In genomic region chr20:47605673-47606413, GRCh38 we compare ENCODE assay signal across 17 cellular contexts.
DNase-seq lines count a peak whose midpoint lies in the region; ATAC-seq and TF ChIP-seq lines count a peak whose summit lies in the region.
"Had no signal": no experiment of that assay in that cellular context is flagged by ENCODE, and none has a peak within 500 bp of the region (broad histone marks: within the 10 kb centered on the region; RNA-seq: fewer than 3 reads in every experiment).

No MANE protein-coding gene starts in this region.

- H3K27ac Mint-ChIP-seq in natural killer cell treated with Interleukin-12 subunit alpha and Interleukin-12 subunit beta and Interleukin-15 and Interleukin-18, amount 100 ng/mL, for 72 hours: peak overlapping the region; percentile 86 to 91
- no peak overlapping the region for H3K27ac Mint-ChIP-seq in natural killer cell
- peak overlapping the region; percentile 98 for H3K27ac Mint-ChIP-seq in activated naive CD8-positive, alpha-beta T cell treated with anti-CD3 and anti-CD28 coated beads for 36 hours
- peak overlapping the region; percentile 94 to 99 for H3K27ac Mint-ChIP-seq in stimulated activated naive CD8-positive, alpha-beta T cell treated with anti-CD3 and anti-CD28 coated beads, Interleukin-15, amount 100 ng/mL, for 72 hours

- H3K9me3 ChIP-seq in Loucy (ENCODE audit: insufficient read depth, low read depth, low read length): no peaks in the 10 kb centered on the region

- peaks cover 48% of the 10 kb centered on the region in 2 donors for H3K4me1 Mint-ChIP-seq in natural killer cell treated with Interleukin-12 subunit alpha and Interleukin-12 subunit beta and Interleukin-15 and Interleukin-18, amount 100 ng/mL, for 72 hours (ENCODE audit: low read depth in 2 of 2)
- peaks cover 42 to 44% of the 10 kb centered on the region in 2 donors for H3K4me1 Mint-ChIP-seq in natural killer cell
- peaks cover 78% of the 10 kb centered on the region for H3K4me1 Mint-ChIP-seq in activated naive CD8-positive, alpha-beta T cell treated with anti-CD3 and anti-CD28 coated beads for 36 hours
- peaks cover 91% of the 10 kb centered on the region for H3K4me1 Mint-ChIP-seq in stimulated activated naive CD8-positive, alpha-beta T cell treated with anti-CD3 and anti-CD28 coated beads, Interleukin-15, amount 100 ng/mL, for 72 hours

- TF ChIP-seq CTCF in natural killer cell (IDR thresholded peaks at IDR 0.05) (no peak), Loucy (conservative IDR thresholded peaks at IDR 0.05; ENCODE audit: low read length) (no peak)

- no peak overlapping the region for H3K4me3 ChIP-seq in Loucy (ENCODE audit: low read length, poor library complexity, severe bottlenecking)
- H3K4me3 ChIP-seq: smooth muscle cell had no signal

- H3K36me3 ChIP-seq in Loucy (ENCODE audit: insufficient read depth, low read length): no peaks in the 10 kb centered on the region

- peaks cover 24% of the 10 kb centered on the region; the same call in 1 of the 2 replicates for H3K79me2 ChIP-seq in Loucy (ENCODE audit: insufficient read depth, low read length)

- no peaks in the 10 kb centered on the region for H4K20me1 ChIP-seq in Loucy (ENCODE audit: insufficient read depth, low read length, poor library complexity, severe bottlenecking)

- H2AFZ ChIP-seq in Loucy (ENCODE audit: low read length): no peak overlapping the region
- H2AFZ ChIP-seq: parathyroid adenoma had no signal

- peaks cover 36% of the 10 kb centered on the region for H3K4me1 ChIP-seq in Loucy (ENCODE audit: insufficient read depth, low read length, poor library complexity, severe bottlenecking)

- intact Hi-C loops in natural killer cell (cut with micrococcal nuclease): no loop called here

- no peaks in the 10 kb centered on the region for H3F3A ChIP-seq in Loucy (ENCODE audit: low read depth)

- DNase-seq in natural killer cell treated with Interleukin-12 subunit alpha and Interleukin-12 subunit beta and Interleukin-15 and Interleukin-18, amount 100 ng/mL, for 72 hours (ENCODE audit: low spot score): no peak
- no peak for DNase-seq in natural killer cell
- DNase-seq in activated naive CD8-positive, alpha-beta T cell treated with anti-CD3 and anti-CD28 coated beads for 36 hours: no peak
- DNase-seq in stimulated activated naive CD8-positive, alpha-beta T cell treated with anti-CD3 and anti-CD28 coated beads, Interleukin-15, amount 100 ng/mL, for 72 hours: no peak
- no peak for DNase-seq in NOMO-1 treated with DMSO at 0.1 percent for 48 hours (lab: John Stamatoyannopoulos, UW; ENCODE audit: unreplicated experiment)
- no peak for DNase-seq in left lobe of liver (ENCODE audit: low spot score)
- no peak for DNase-seq in Ammon's horn (ENCODE audit: low spot score)
- DNase-seq: amygdala; C1 segment of cervical spinal cord; cerebellar nuclear complex; NCI-H2171 treated with DMSO at 0.1 percent for 48 hours; NK-92 treated with Interleukin-12 subunit alpha and Interleukin-12 subunit beta, amount 100 ng/mL, for 24 hours; T-helper 9 cell had no signal

- H3K27me3 Mint-ChIP-seq in natural killer cell treated with Interleukin-12 subunit alpha and Interleukin-12 subunit beta and Interleukin-15 and Interleukin-18, amount 100 ng/mL, for 72 hours: no peaks in the 10 kb centered on the region
- no peaks in the 10 kb centered on the region for H3K27me3 Mint-ChIP-seq in natural killer cell (ENCODE audit: low read depth in 2 of 2)
- no peaks in the 10 kb centered on the region for H3K27me3 Mint-ChIP-seq in activated naive CD8-positive, alpha-beta T cell treated with anti-CD3 and anti-CD28 coated beads for 36 hours
- H3K27me3 Mint-ChIP-seq in stimulated activated naive CD8-positive, alpha-beta T cell treated with anti-CD3 and anti-CD28 coated beads, Interleukin-15, amount 100 ng/mL, for 72 hours: no peaks in the 10 kb centered on the region

- peak overlapping the region; percentile 4 for H3K4me3 Mint-ChIP-seq in natural killer cell treated with Interleukin-12 subunit alpha and Interleukin-12 subunit beta and Interleukin-15 and Interleukin-18, amount 100 ng/mL, for 72 hours
- no peak overlapping the region for H3K4me3 Mint-ChIP-seq in natural killer cell
- peak overlapping the region; percentile 6 for H3K4me3 Mint-ChIP-seq in activated naive CD8-positive, alpha-beta T cell treated with anti-CD3 and anti-CD28 coated beads for 36 hours
- peak overlapping the region; percentile 52 to 54 for H3K4me3 Mint-ChIP-seq in stimulated activated naive CD8-positive, alpha-beta T cell treated with anti-CD3 and anti-CD28 coated beads, Interleukin-15, amount 100 ng/mL, for 72 hours

- peak overlapping the region; percentile 10 for H3K4me2 ChIP-seq in Loucy (ENCODE audit: low read depth, low read length, poor library complexity, severe bottlenecking)
- H3K4me2 ChIP-seq: smooth muscle cell had no signal

- no peaks in the 10 kb centered on the region for H3K27me3 ChIP-seq in Loucy (ENCODE audit: insufficient read depth, low read length, poor library complexity, severe bottlenecking)

- no peaks in the 10 kb centered on the region for H3K9me2 ChIP-seq in Loucy (replicated peaks; ENCODE audit: low read depth, low read length)

- ATAC-seq in natural killer cell treated with Interleukin-12 subunit alpha and Interleukin-12 subunit beta and Interleukin-15 and Interleukin-18, amount 100 ng/mL, for 72 hours: no peak
- ATAC-seq in natural killer cell (no peak), left lobe of liver (no peak)
- no peak for ATAC-seq in stimulated activated naive CD8-positive, alpha-beta T cell treated with anti-CD3 and anti-CD28 coated beads, Interleukin-15, amount 100 ng/mL, for 72 hours
- ATAC-seq: Right ventricle myocardium inferior had no signal

- H3K36me3 Mint-ChIP-seq in natural killer cell treated with Interleukin-12 subunit alpha and Interleukin-12 subunit beta and Interleukin-15 and Interleukin-18, amount 100 ng/mL, for 72 hours: no peaks in the 10 kb centered on the region
- H3K36me3 Mint-ChIP-seq in natural killer cell: no peaks in the 10 kb centered on the region
- peaks cover 58% of the 10 kb centered on the region for H3K36me3 Mint-ChIP-seq in activated naive CD8-positive, alpha-beta T cell treated with anti-CD3 and anti-CD28 coated beads for 36 hours

- no peaks in the 10 kb centered on the region for H3K9me3 Mint-ChIP-seq in natural killer cell treated with Interleukin-12 subunit alpha and Interleukin-12 subunit beta and Interleukin-15 and Interleukin-18, amount 100 ng/mL, for 72 hours
- no peaks in the 10 kb centered on the region for H3K9me3 Mint-ChIP-seq in natural killer cell
- H3K9me3 Mint-ChIP-seq in activated naive CD8-positive, alpha-beta T cell treated with anti-CD3 and anti-CD28 coated beads for 36 hours: peaks cover 3% of the 10 kb centered on the region
- no peaks in the 10 kb centered on the region for H3K9me3 Mint-ChIP-seq in stimulated activated naive CD8-positive, alpha-beta T cell treated with anti-CD3 and anti-CD28 coated beads, Interleukin-15, amount 100 ng/mL, for 72 hours

- H3K9ac ChIP-seq in Loucy (ENCODE audit: low read depth, low read length, poor library complexity, severe bottlenecking): no peak overlapping the region
- H3K9ac ChIP-seq: parathyroid adenoma had no signal

Comparison
In these comparisons a context has a peak if more than half of its experiments do, and no peak if none do; other contexts are left out.
1. H3K27ac Mint-ChIP-seq: peak in natural killer cell treated with Interleukin-12 subunit alpha and Interleukin-12 subunit beta and Interleukin-15 and Interleukin-18, amount 100 ng/mL, for 72 hours (2 of 2), activated naive CD8-positive, alpha-beta T cell treated with anti-CD3 and anti-CD28 coated beads for 36 hours (single experiment) and stimulated activated naive CD8-positive, alpha-beta T cell treated with anti-CD3 and anti-CD28 coated beads, Interleukin-15, amount 100 ng/mL, for 72 hours (2 of 2); none in natural killer cell (0 of 2).